Comparison of ENCODE assay signal across 1 cellular context in the genomic region with DNA sequence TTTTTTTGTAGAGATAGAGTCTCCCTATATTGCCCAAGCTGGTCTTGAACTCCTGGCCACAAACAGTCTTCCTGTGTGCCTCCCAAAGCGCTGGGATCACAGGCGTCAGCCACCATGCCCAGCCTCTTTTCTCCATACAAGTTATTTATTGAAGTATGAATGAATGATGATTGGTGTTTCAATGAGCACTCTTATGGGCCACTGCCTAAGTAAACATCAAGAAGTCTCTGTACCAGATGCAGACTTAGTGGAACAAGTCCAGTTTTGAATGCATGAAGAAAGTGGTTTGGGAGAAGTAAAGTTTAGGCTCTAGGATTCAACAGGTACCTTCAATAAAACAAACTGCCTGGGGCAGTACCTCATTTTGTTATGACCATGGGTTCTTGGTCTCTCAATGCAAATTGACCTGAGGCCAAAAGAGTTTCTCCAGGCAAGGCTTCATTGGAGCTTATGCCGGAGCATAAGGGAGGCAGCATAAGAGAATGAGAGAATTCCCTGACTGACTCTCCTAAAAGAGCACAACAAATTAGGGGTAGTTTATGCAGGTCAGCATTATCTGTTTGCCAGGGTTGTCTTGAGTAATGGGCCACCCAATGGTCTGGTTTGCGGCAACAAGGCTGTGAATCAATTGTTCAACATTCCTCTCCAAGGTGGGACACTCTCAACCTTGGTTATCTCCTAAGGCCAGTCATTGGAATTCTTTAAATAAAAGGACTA.
TF ChIP-seq lines count a peak whose summit lies in the region.

No MANE protein-coding gene starts in this region.

TF ChIP-seq in HCT116, 20 proteins besides CTCF, POLR2A, EP300 and RAD21 (continued from another document):
- TF ChIP-seq, protein P1, sequence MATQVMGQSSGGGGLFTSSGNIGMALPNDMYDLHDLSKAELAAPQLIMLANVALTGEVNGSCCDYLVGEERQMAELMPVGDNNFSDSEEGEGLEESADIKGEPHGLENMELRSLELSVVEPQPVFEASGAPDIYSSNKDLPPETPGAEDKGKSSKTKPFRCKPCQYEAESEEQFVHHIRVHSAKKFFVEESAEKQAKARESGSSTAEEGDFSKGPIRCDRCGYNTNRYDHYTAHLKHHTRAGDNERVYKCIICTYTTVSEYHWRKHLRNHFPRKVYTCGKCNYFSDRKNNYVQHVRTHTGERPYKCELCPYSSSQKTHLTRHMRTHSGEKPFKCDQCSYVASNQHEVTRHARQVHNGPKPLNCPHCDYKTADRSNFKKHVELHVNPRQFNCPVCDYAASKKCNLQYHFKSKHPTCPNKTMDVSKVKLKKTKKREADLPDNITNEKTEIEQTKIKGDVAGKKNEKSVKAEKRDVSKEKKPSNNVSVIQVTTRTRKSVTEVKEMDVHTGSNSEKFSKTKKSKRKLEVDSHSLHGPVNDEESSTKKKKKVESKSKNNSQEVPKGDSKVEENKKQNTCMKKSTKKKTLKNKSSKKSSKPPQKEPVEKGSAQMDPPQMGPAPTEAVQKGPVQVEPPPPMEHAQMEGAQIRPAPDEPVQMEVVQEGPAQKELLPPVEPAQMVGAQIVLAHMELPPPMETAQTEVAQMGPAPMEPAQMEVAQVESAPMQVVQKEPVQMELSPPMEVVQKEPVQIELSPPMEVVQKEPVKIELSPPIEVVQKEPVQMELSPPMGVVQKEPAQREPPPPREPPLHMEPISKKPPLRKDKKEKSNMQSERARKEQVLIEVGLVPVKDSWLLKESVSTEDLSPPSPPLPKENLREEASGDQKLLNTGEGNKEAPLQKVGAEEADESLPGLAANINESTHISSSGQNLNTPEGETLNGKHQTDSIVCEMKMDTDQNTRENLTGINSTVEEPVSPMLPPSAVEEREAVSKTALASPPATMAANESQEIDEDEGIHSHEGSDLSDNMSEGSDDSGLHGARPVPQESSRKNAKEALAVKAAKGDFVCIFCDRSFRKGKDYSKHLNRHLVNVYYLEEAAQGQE (IDR thresholded peaks at IDR 0.05; ENCODE audit: low read depth), result no peak
- TF ChIP-seq SP1 (IDR thresholded peaks at IDR 0.05; ENCODE audit: low read depth) (no peak), CEBPB (IDR thresholded peaks at IDR 0.05; ENCODE audit: low read depth) (no peak), ZNF274 (IDR thresholded peaks at IDR 0.05; ENCODE audit: low read depth, low read length) (no peak), ZFX (IDR thresholded peaks at IDR 0.05) (no peak), SRF (IDR thresholded peaks at IDR 0.05; ENCODE audit: low read depth) (no peak), EGR1 (IDR thresholded peaks at IDR 0.05; ENCODE audit: low read depth) (no peak), ELF1 (IDR thresholded peaks at IDR 0.05; ENCODE audit: borderline replicate concordance, low read depth) (no peak), SIN3A (IDR thresholded peaks at IDR 0.05; ENCODE audit: low read depth) (no peak), CBX3 (IDR thresholded peaks at IDR 0.05; ENCODE audit: low read depth) (no peak), ATF3 (IDR thresholded peaks at IDR 0.05) (no peak)
- TF ChIP-seq, protein P2, sequence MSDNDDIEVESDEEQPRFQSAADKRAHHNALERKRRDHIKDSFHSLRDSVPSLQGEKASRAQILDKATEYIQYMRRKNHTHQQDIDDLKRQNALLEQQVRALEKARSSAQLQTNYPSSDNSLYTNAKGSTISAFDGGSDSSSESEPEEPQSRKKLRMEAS (IDR thresholded peaks at IDR 0.05), result no peak
TF ChIP-seq in HCT116: peak in this region for 0.
